In the genomic region with DNA sequence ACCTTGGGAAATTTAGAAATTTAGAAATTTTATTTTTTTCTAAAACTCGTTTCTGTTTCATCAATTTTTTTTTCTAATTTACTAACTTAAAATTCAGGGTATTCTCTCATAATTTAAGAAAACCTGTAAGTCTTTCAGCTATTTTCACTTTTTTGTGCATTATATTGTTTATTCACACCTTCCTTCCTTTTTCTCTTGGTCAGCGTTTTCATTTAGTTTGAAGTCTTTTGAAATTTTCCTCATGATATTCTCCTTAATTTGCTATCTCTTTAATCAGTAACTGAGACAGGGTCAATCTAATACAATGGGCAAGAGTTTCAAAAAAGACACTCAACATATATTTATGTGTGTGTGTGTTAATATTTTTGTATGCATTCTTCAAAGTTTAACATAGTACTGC, we compare ENCODE assay signal across 31 cellular contexts. TPM values are rescaled to one million over a fixed set of nuclear protein-coding genes. Genes with fewer than 3 reads are reported as not detected.
DNase-seq lines count a peak whose midpoint lies in the region; ATAC-seq, FAIRE-seq and TF ChIP-seq lines count a peak whose summit lies in the region.
"Had no signal": no experiment of that assay in that cellular context is flagged by ENCODE, and none has a peak within 500 bp of the region (broad histone marks: within the 10 kb centered on the region; RNA-seq: fewer than 3 reads in every experiment).

No MANE protein-coding gene starts in this region.

- H3K9me3 ChIP-seq in HepG2 (ENCODE audit: low read length) (no peaks in the 10 kb centered on the region), right lobe of liver (no peaks in the 10 kb centered on the region), IMR-90 (ENCODE audit: control insufficient read depth, insufficient read depth, low read length) (no peaks in the 10 kb centered on the region), K562 (replicated peaks; ENCODE audit: control insufficient read depth, insufficient read depth, low read depth, low read length) (no peaks in the 10 kb centered on the region), small intestine (ENCODE audit: control insufficient read depth, low read depth) (no peaks in the 10 kb centered on the region)
- H3K9me3 ChIP-seq: BE2C, BLaER1 had no signal

- no peak overlapping the region for H2AFZ ChIP-seq in HepG2 (ENCODE audit: low read length)
- H2AFZ ChIP-seq in IMR-90 (replicated peaks; ENCODE audit: low read length, poor library complexity) = no peak overlapping the region
- H2AFZ ChIP-seq in K562 (ENCODE audit: low read depth, low read length) = no peak overlapping the region

- no peak for TF ChIP-seq POLR2A in HepG2 (IDR thresholded peaks at IDR 0.05; ENCODE audit: insufficient read depth in 1 of 2, low read depth in 2 of 2, low read length in 2 of 2)
- TF ChIP-seq POLR2A in right lobe of liver (IDR thresholded peaks at IDR 0.05) = no peak
- no peak for TF ChIP-seq POLR2A in IMR-90 (IDR thresholded peaks at IDR 0.05; ENCODE audit: low read depth, low read length)
- no peak for TF ChIP-seq POLR2A in K562 (conservative IDR thresholded peaks at IDR 0.05)

- FAIRE-seq in HepG2 (lab: Jason Lieb, UNC) (no peak), K562 (lab: Jason Lieb, UNC) (no peak), frontal cortex (lab: Jason Lieb, UNC) (peak; percentile 45), small intestine (lab: Jason Lieb, UNC) (no peak)
- FAIRE-seq: GM12878, GM19239 had no signal

- no peaks in the 10 kb centered on the region for H4K20me1 ChIP-seq in HepG2 (ENCODE audit: insufficient read depth, low read length)
- H4K20me1 ChIP-seq in IMR-90 (ENCODE audit: insufficient read depth, low read length) = no peaks in the 10 kb centered on the region
- H4K20me1 ChIP-seq in K562 (replicated peaks; ENCODE audit: control insufficient read depth, insufficient read depth, low read length) = no peaks in the 10 kb centered on the region
- H4K20me1 ChIP-seq: BLaER1 had no signal

- no peak overlapping the region for H3K56ac ChIP-seq in IMR-90 (ENCODE audit: extremely low read depth, insufficient read depth, low read length)

- H4K8ac ChIP-seq in IMR-90 (ENCODE audit: low read depth in 2 of 2, low read length in 2 of 2) = no peak overlapping the region

- POLR2A ChIA-PET in HepG2 (lab: Yijun Ruan, JAX) = no interaction called here
- POLR2A ChIA-PET in IMR-90 (lab: Charles Lee; ENCODE audit: unreplicated experiment) = no interaction called here
- POLR2A ChIA-PET in K562 (lab: Yijun Ruan, JAX) = no interaction called here

- no peak overlapping the region for H3K27ac ChIP-seq in HepG2 (ENCODE audit: extremely low read length, insufficient read depth, low read length)
- no peak overlapping the region for H3K27ac ChIP-seq in right lobe of liver
- no peak overlapping the region for H3K27ac ChIP-seq in IMR-90 (ENCODE audit: insufficient read depth, low read length)
- no peak overlapping the region for H3K27ac ChIP-seq in K562 (ENCODE audit: extremely low read depth, low read depth, low read length)
- no peak overlapping the region for H3K27ac ChIP-seq in small intestine (ENCODE audit: low read depth in 1 of 2, low read length in 1 of 2)
- H3K27ac ChIP-seq: 22Rv1, BLaER1 had no signal

- TF ChIP-seq CTCF in HepG2 (CRISPR knock-in tag; IDR thresholded peaks at IDR 0.05) (no peak), right lobe of liver (IDR thresholded peaks at IDR 0.05) (no peak), IMR-90 (conservative IDR thresholded peaks at IDR 0.05; ENCODE audit: low read depth, low read length) (no peak), K562 (IDR thresholded peaks at IDR 0.05 in 2 of 3, conservative IDR thresholded peaks at IDR 0.05 in 1 of 3; ENCODE audit: insufficient read depth in 2 of 3, low read depth in 1 of 3, low read length in 3 of 3) (no peak)

- no peak overlapping the region for H2AK5ac ChIP-seq in IMR-90 (ENCODE audit: low read depth, low read length)

- in situ Hi-C loops in HepG2 (cut with HindIII; ENCODE audit: extremely low pct_ligation_motif_present, low pct_unique_long_range_greater_than_20kb) = no loop called here
- in situ Hi-C loops in IMR-90 (cut with MboI; ENCODE audit: low sequenced_read_pairs) = no loop called here
- in situ Hi-C loops in K562 (cut with MboI) = no loop called here

- CTCF ChIA-PET in HepG2 (lab: Yijun Ruan, JAX; ENCODE audit: low intra/inter-chr PET ratio, low total read pairs) (no interaction called here), IMR-90 (lab: Yijun Ruan, JAX) (interaction anchor here (0.7 kb wide), 1 partner anchor 539 kb away, joined by 3 read pairs; no protein-coding TSS in a partner anchor), K562 (lab: Yijun Ruan, JAX; ENCODE audit: low intra/inter-chr PET ratio) (no interaction called here)

- H3K27me3 ChIP-seq in HepG2 (ENCODE audit: control insufficient read depth in 1 of 2, insufficient read depth in 2 of 2, low read length in 2 of 2) (no peaks in the 10 kb centered on the region; a peak in 1 of 5 replicates), right lobe of liver (no peaks in the 10 kb centered on the region), IMR-90 (ENCODE audit: control insufficient read depth, insufficient read depth, low read length) (no peaks in the 10 kb centered on the region), K562 (ENCODE audit: control insufficient read depth in 2 of 2, insufficient read depth in 2 of 2, low read length in 2 of 2) (no peaks in the 10 kb centered on the region), small intestine (ENCODE audit: control insufficient read depth in 2 of 2, insufficient read depth in 2 of 2, low read length in 2 of 2) (no peaks in the 10 kb centered on the region)
- H3K27me3 ChIP-seq: BE2C, BLaER1 had no signal

- TF ChIP-seq RAD21 in HepG2 (CRISPR knock-in tag; IDR thresholded peaks at IDR 0.05) = no peak
- no peak for TF ChIP-seq RAD21 in IMR-90 (IDR thresholded peaks at IDR 0.05; ENCODE audit: low read length)
- TF ChIP-seq RAD21 in K562 (CRISPR knock-in tag; conservative IDR thresholded peaks at IDR 0.05 in 1 of 2, IDR thresholded peaks at IDR 0.05 in 1 of 2) = no peak

- H3K4ac ChIP-seq in IMR-90 (ENCODE audit: low read depth, low read length) = no peak overlapping the region

- no peak overlapping the region for H2BK15ac ChIP-seq in IMR-90 (ENCODE audit: low read depth, low read length)

- H3K18ac ChIP-seq in IMR-90 (ENCODE audit: low read depth, low read length) = no peak overlapping the region

- H3K9me1 ChIP-seq in IMR-90 (ENCODE audit: insufficient read depth, low read length) = no peaks in the 10 kb centered on the region
- H3K9me1 ChIP-seq in K562 (ENCODE audit: control insufficient read depth, insufficient read depth, low read length) = no peaks in the 10 kb centered on the region

- no peak overlapping the region for H3K14ac ChIP-seq in IMR-90 (replicated peaks; ENCODE audit: low read depth, low read length)

- no TSS peak for BruUV-seq in HepG2 (replicated peaks; lab: Mats Ljungman, UMichigan)
- no TSS peak for BruUV-seq in IMR-90 (replicated peaks; lab: Mats Ljungman, UMichigan)
- BruUV-seq in K562 (replicated peaks; lab: Mats Ljungman, UMichigan) = no TSS peak

- dilution Hi-C loops in IMR-90 (cut with HindIII; ENCODE audit: low sequenced_read_pairs, unreplicated experiment) = no loop called here

- no peak overlapping the region for H3K9ac ChIP-seq in HepG2 (ENCODE audit: insufficient read depth, low read depth, low read length)
- H3K9ac ChIP-seq in IMR-90 (ENCODE audit: low read depth, low read length) = no peak overlapping the region
- H3K9ac ChIP-seq in K562 (ENCODE audit: insufficient read depth in 1 of 2, low read depth in 2 of 2, low read length in 2 of 2) = no peak overlapping the region
- H3K9ac ChIP-seq: BLaER1 had no signal

- WGBS in HepG2 (ENCODE audit: low lambda C conversion rate) = 6% methylated on average over 2 of the region's 2 CpGs
- 79% methylated on average over 2 of the region's 2 CpGs for WGBS in right lobe of liver (ENCODE audit: insufficient coverage, low coverage, low lambda C conversion rate, missing lambda C conversion rate)
- no CpG with 5 or more reads among the region's 2 CpGs for WGBS in IMR-90 (ENCODE audit: extremely low coverage in 2 of 2, insufficient read length in 1 of 2), 2 experiments
- 25% methylated on average over 2 of the region's 2 CpGs for WGBS in K562 (ENCODE audit: insufficient coverage, low coverage, missing lambda C conversion rate)
- 86 to 92% (median 86%) methylated on average over 2 of the region's 2 CpGs for WGBS in small intestine, 3 donors

- no peaks in the 10 kb centered on the region for H3K4me1 ChIP-seq in HepG2 (ENCODE audit: insufficient read depth, low read length)
- no peaks in the 10 kb centered on the region for H3K4me1 ChIP-seq in right lobe of liver
- H3K4me1 ChIP-seq in IMR-90 (ENCODE audit: control insufficient read depth, insufficient read depth, low read length) = 0 out of 2 replicates have a peak, but pooled peaks cover 2% of the 10 kb centered on the region
- H3K4me1 ChIP-seq in K562 (replicated peaks in 1 of 2; ENCODE audit: control insufficient read depth in 2 of 2, insufficient read depth in 2 of 2, low read length in 2 of 2) = no peaks in the 10 kb centered on the region
- H3K4me1 ChIP-seq in small intestine (ENCODE audit: control insufficient read depth in 2 of 2, insufficient read depth in 1 of 2, low read depth in 1 of 2, low read length in 1 of 2) = no peaks in the 10 kb centered on the region
- H3K4me1 ChIP-seq: BLaER1 had no signal

- H2BK5ac ChIP-seq in IMR-90 (ENCODE audit: low read depth, low read length, poor library complexity, severe bottlenecking) = no peak overlapping the region

- no peak overlapping the region for H3K4me3 ChIP-seq in HepG2 (replicated peaks in 1 of 3; ENCODE audit: insufficient read depth in 1 of 3, low read depth in 2 of 3, low read length in 3 of 3)
- no peak overlapping the region for H3K4me3 ChIP-seq in right lobe of liver
- no peak overlapping the region for H3K4me3 ChIP-seq in IMR-90 (ENCODE audit: insufficient read depth, low read depth, low read length)
- no peak overlapping the region for H3K4me3 ChIP-seq in K562
- no peak overlapping the region for H3K4me3 ChIP-seq in small intestine (ENCODE audit: low read depth in 1 of 2, low read length in 2 of 2)
- H3K4me3 ChIP-seq: BLaER1, GM12878 had no signal

- no peaks in the 10 kb centered on the region for H3K79me1 ChIP-seq in IMR-90 (ENCODE audit: low read depth in 1 of 2, low read length in 2 of 2)

- no peak overlapping the region for H2BK120ac ChIP-seq in IMR-90 (ENCODE audit: low read depth, low read length)

- DNase-seq in HepG2 (ENCODE audit: low spot score) (no peak), right lobe of liver (no peak), IMR-90 (no peak), K562 (ENCODE audit: extremely low read depth in 1 of 4, low spot score in 3 of 4) (no peak), frontal cortex (ENCODE audit: low spot score in 2 of 2) (no peak), small intestine (no peak), NK-92 (lab: John Stamatoyannopoulos, UW; ENCODE audit: unreplicated experiment) (no peak)
- DNase-seq: ACHN; BE2C; C1 segment of cervical spinal cord; CD4-positive, alpha-beta memory T cell; CD4-positive, CD25-positive, alpha-beta regulatory T cell; CD8-positive, alpha-beta memory T cell; COR-L47; DMS 273 treated with DMSO at 0.1 percent for 48 hours; DMS153; DMS53; DMS79; DND-41; EL; GDM1 had no signal

- H3K23ac ChIP-seq in IMR-90 (ENCODE audit: low read depth, low read length) = no peak overlapping the region

- no peaks in the 10 kb centered on the region for H3K79me2 ChIP-seq in HepG2 (ENCODE audit: insufficient read depth, low read length)
- no peaks in the 10 kb centered on the region for H3K79me2 ChIP-seq in K562 (ENCODE audit: control insufficient read depth, insufficient read depth, low read length)

- H2BK20ac ChIP-seq in IMR-90 (ENCODE audit: low read depth, low read length) = no peak overlapping the region

- H3K36me3 ChIP-seq in HepG2 (replicated peaks in 1 of 2; ENCODE audit: control insufficient read depth in 1 of 2, insufficient read depth in 2 of 2, low read length in 2 of 2) = no peaks in the 10 kb centered on the region
- H3K36me3 ChIP-seq in right lobe of liver = no peaks in the 10 kb centered on the region
- H3K36me3 ChIP-seq in IMR-90 (ENCODE audit: control insufficient read depth, insufficient read depth, low read length) = no peaks in the 10 kb centered on the region
- H3K36me3 ChIP-seq in K562 (ENCODE audit: control insufficient read depth, insufficient read depth, low read length) = no peaks in the 10 kb centered on the region
- no peaks in the 10 kb centered on the region for H3K36me3 ChIP-seq in small intestine (ENCODE audit: control insufficient read depth in 2 of 2, insufficient read depth in 2 of 2, low read length in 2 of 2)
- H3K36me3 ChIP-seq: BE2C, BLaER1 had no signal

- TF ChIP-seq EP300 in HepG2 (IDR thresholded peaks at IDR 0.05; ENCODE audit: low read depth in 2 of 2, low read length in 2 of 2) (no peak), HepG2 (CRISPR knock-in tag; IDR thresholded peaks at IDR 0.05; ENCODE audit: borderline replicate concordance) (no peak), K562 (IDR thresholded peaks at IDR 0.05; ENCODE audit: low read length) (no peak)

- H4K5ac ChIP-seq in IMR-90 (ENCODE audit: low read depth, low read length) = no peak overlapping the region

- H2AK9ac ChIP-seq in IMR-90 (replicated peaks; ENCODE audit: low read depth, low read length, poor library complexity) = no peak overlapping the region

- no peak overlapping the region for H3K4me2 ChIP-seq in HepG2 (ENCODE audit: low read depth, low read length)
- H3K4me2 ChIP-seq in IMR-90 (ENCODE audit: low read depth, low read length) = no peak overlapping the region
- no peak overlapping the region for H3K4me2 ChIP-seq in K562 (ENCODE audit: insufficient read depth, low read length)
- H3K4me2 ChIP-seq: BLaER1 had no signal

- ATAC-seq in HepG2 (no peak), right lobe of liver (no peak), IMR-90 (ENCODE audit: low read depth) (no peak), K562 (no peak), GM21717 (IDR thresholded peaks at IDR 0.05; ENCODE audit: unreplicated experiment) (no peak)
- ATAC-seq: GM12878 had no signal

- H4K91ac ChIP-seq in IMR-90 (ENCODE audit: insufficient read depth, low read depth, low read length) = no peak overlapping the region

- intact Hi-C loops in HepG2 (cut with micrococcal nuclease; ENCODE audit: unreplicated experiment) = no loop called here
- intact Hi-C loops in right lobe of liver (cut with DNase I) = no loop called here
- intact Hi-C loops in IMR-90 (cut with micrococcal nuclease) = no loop called here
- intact Hi-C loops in K562 (cut with micrococcal nuclease) = no loop called here

RNA-seq across cellular contexts. Expression of a gene that starts 50.5 kb away (rescaled TPM):
- total RNA-seq in HepG2 (2016; rRNA removed; fragmentation: Illumina TruSeq; extraction: Trizol) = not detected in 2 replicates
- not detected in 2 replicates for total RNA-seq in HepG2 (2016; cell fraction: cytosol; rRNA removed; fragmentation: Illumina TruSeq; extraction: Trizol; ENCODE audit: low read depth)
- not detected in 2 replicates for total RNA-seq in HepG2 (2016; cell fraction: insoluble cytoplasmic fraction; rRNA removed; fragmentation: Illumina TruSeq; extraction: Trizol)
- not detected in 2 replicates for total RNA-seq in HepG2 (2016; cell fraction: membrane; rRNA removed; fragmentation: Illumina TruSeq; extraction: Trizol)
- not detected in 2 replicates for total RNA-seq in HepG2 (2016; cell fraction: nucleus; rRNA removed; fragmentation: Illumina TruSeq; extraction: Trizol)
- 0.04 TPM in 2 replicates for polyA plus RNA-seq in HepG2 (2011; rRNA removed)
- not detected in 2 replicates for polyA plus RNA-seq in HepG2 (2011; cell fraction: cytosol; rRNA removed)
- polyA plus RNA-seq in HepG2 (2011; cell fraction: nucleus; rRNA removed) = 0.08 and 0.21 TPM in 2 replicates
- 0.11 and 0.12 TPM in 2 replicates for polyA plus RNA-seq in HepG2 (2012)
- polyA plus RNA-seq in HepG2 (2016; cell fraction: cytosol; fragmentation: Illumina TruSeq; extraction: Trizol; ENCODE audit: low read depth) = not detected in 2 replicates
- not detected in 2 replicates for polyA plus RNA-seq in HepG2 (2016; cell fraction: insoluble cytoplasmic fraction; fragmentation: Illumina TruSeq; extraction: Trizol; ENCODE audit: low read depth)
- not detected in 2 replicates for polyA plus RNA-seq in HepG2 (2016; cell fraction: membrane; fragmentation: Illumina TruSeq; extraction: Trizol; ENCODE audit: low read depth)
- polyA plus RNA-seq in HepG2 (2016; cell fraction: nucleus; fragmentation: Illumina TruSeq; extraction: Trizol; ENCODE audit: insufficient read depth, low read depth) = not detected in 2 replicates
- polyA minus RNA-seq in HepG2 (2011; rRNA and poly(A)+ RNA removed; ENCODE audit: low replicate concordance) = not detected in 2 replicates
- polyA minus RNA-seq in HepG2 (2011; cell fraction: cytosol; rRNA and poly(A)+ RNA removed) = not detected in 2 replicates
- 0.25 TPM in 1 of 2 replicates, not detected in the other for polyA minus RNA-seq in HepG2 (2011; cell fraction: nucleus; rRNA and poly(A)+ RNA removed)
- total RNA-seq in right lobe of liver = not detected
- under 0.01 TPM in 1 of 2 replicates, not detected in the other for total RNA-seq in IMR-90 (2012; rRNA removed)
- not detected in 2 replicates for polyA plus RNA-seq in IMR-90 (2012; rRNA removed)
- 0.02 TPM in 1 of 2 replicates, not detected in the other for polyA plus RNA-seq in IMR-90 (2012; cell fraction: cytosol; rRNA removed)
- 0.02 and 0.24 TPM in 2 replicates for polyA plus RNA-seq in IMR-90 (2012; cell fraction: nucleus; rRNA removed; ENCODE audit: low replicate concordance)
- not detected in 2 replicates for total RNA-seq in K562 (2011; cell fraction: chromatin; rRNA removed; ENCODE audit: low replicate concordance)
- total RNA-seq in K562 (2011; cell fraction: nucleolus; rRNA removed) = not detected in 2 replicates
- not detected in 2 replicates for total RNA-seq in K562 (2011; cell fraction: nucleoplasm; rRNA removed)
- not detected in 2 replicates for total RNA-seq in K562 (2014; rRNA removed)
- not detected in 2 replicates for total RNA-seq in K562 (2014; rRNA removed; fragmentation: Illumina TruSeq; extraction: Trizol)
- total RNA-seq in K562 (2015; rRNA removed; fragmentation: Illumina TruSeq; extraction: Trizol) = not detected in 2 replicates
- not detected in 2 replicates for total RNA-seq in K562 (2021)
- not detected in 2 replicates for polyA plus RNA-seq in K562 (2011; rRNA removed)
- polyA plus RNA-seq in K562 (2011; cell fraction: cytosol; rRNA removed) = not detected in 2 replicates
- not detected in 2 replicates for polyA plus RNA-seq in K562 (2011; cell fraction: nucleus; rRNA removed)
- 0.03 TPM in 1 of 2 replicates, not detected in the other for polyA plus RNA-seq in K562 (2012)
- not detected in 2 replicates for polyA plus RNA-seq in K562 (2014; fragmentation: Illumina TruSeq; extraction: Trizol)
- polyA plus RNA-seq in K562 (2014; fragmentation: Nextera tagmentation; extraction: Ambion mirVana) = not detected
- not detected in 2 replicates for polyA plus RNA-seq in K562 (2014; rRNA removed)
- polyA minus RNA-seq in K562 (2011; rRNA and poly(A)+ RNA removed) = not detected in 2 replicates
- polyA minus RNA-seq in K562 (2011; cell fraction: cytosol; rRNA and poly(A)+ RNA removed) = not detected in 2 replicates
- not detected in 2 replicates for polyA minus RNA-seq in K562 (2011; cell fraction: nucleus; rRNA and poly(A)+ RNA removed)
- 0.82 TPM for total RNA-seq in frontal cortex
- polyA plus RNA-seq in small intestine = under 1 TPM in 1 of 3 donors, not detected in 2; 0.16 TPM
- total RNA-seq: A172; A673; CD4-positive, alpha-beta memory T cell; CD4-positive, CD25-positive, alpha-beta regulatory T cell; CD8-positive, alpha-beta memory T cell; Daoy; G401; GM12878 had no signal
- polyA plus RNA-seq: CD14-positive monocyte; CD4-positive, alpha-beta memory T cell; CD4-positive, CD25-positive, alpha-beta regulatory T cell; CD8-positive, alpha-beta memory T cell had no signal
